Comparison of ENCODE assay signal across 1 cellular context in the genomic region with DNA sequence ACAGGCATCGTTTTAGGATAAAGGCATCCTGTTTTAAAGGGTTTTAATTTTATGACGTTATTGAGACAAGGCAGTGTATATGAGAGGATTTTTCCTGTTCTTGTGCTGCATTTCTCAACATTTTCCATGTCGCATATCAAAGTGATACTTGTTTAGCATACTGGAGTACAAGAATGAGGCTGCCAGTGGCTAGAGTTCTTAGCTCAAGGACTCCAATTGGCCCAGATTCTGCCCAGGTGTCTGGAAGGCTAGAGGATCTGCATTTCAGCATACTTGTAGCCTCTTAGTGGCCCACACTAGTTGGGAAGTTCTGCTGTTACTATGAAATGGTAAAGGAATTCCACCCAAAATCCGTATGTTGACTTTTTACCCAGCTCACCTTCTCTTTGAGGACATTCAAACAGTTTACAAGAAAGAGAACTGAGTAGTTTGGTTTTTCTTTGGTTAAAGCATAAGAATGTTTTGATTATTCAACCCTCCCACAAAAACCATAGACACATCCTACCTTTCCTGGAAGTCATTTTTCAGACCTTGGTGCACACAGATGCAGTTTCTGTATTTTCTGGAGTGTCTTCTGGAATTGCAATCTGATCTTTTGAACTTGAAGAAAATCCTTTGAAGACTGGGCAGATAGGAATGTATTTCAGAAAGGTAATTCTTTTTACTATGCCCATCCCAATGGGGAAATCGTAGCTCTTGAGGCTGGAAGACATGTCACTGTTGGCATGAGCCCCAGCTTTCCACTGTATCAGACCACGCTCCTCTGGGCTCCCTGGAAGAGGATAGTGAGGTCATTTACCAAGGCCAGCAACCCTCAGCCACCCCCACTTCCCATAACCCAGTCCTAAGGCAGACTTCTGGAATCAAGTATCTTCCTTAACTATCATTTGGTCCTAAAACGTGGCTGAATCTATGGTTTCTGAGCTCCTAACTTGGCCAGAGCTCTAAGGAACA.
TF ChIP-seq lines count a peak whose summit lies in the region.

No MANE protein-coding gene starts in this region.

TF ChIP-seq in HepG2, 621 proteins besides CTCF, POLR2A, EP300 and RAD21:
- TF ChIP-seq ZNF7 (CRISPR knock-in tag; IDR thresholded peaks at IDR 0.05) (no peak), EZH2 (conservative IDR thresholded peaks at IDR 0.05; ENCODE audit: low read depth, low read length) (no peak), POLR2AphosphoS5 (IDR thresholded peaks at IDR 0.05; ENCODE audit: low read depth, low read length) (0 out of 2 replicates have a peak, but pooled peaks have one; percentile 22), BORCS8-MEF2B (CRISPR knock-in tag; IDR thresholded peaks at IDR 0.05) (no peak), GATAD2A (CRISPR knock-in tag; IDR thresholded peaks at IDR 0.05) (no peak)
